Comparison of ENCODE assay signal across 8 cellular contexts in genomic region chr7:73623798-73624668, GRCh38.
A peak's percentile ranks its signal among the peaks of the same experiment; 100 is the strongest.
DNase-seq lines count a peak whose midpoint lies in the region; ATAC-seq and TF ChIP-seq lines count a peak whose summit lies in the region.

A gene with protein sequence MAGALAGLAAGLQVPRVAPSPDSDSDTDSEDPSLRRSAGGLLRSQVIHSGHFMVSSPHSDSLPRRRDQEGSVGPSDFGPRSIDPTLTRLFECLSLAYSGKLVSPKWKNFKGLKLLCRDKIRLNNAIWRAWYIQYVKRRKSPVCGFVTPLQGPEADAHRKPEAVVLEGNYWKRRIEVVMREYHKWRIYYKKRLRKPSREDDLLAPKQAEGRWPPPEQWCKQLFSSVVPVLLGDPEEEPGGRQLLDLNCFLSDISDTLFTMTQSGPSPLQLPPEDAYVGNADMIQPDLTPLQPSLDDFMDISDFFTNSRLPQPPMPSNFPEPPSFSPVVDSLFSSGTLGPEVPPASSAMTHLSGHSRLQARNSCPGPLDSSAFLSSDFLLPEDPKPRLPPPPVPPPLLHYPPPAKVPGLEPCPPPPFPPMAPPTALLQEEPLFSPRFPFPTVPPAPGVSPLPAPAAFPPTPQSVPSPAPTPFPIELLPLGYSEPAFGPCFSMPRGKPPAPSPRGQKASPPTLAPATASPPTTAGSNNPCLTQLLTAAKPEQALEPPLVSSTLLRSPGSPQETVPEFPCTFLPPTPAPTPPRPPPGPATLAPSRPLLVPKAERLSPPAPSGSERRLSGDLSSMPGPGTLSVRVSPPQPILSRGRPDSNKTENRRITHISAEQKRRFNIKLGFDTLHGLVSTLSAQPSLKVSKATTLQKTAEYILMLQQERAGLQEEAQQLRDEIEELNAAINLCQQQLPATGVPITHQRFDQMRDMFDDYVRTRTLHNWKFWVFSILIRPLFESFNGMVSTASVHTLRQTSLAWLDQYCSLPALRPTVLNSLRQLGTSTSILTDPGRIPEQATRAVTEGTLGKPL (minus strand): TSS chr7:73624522. CDS start chr7:73624492, 30 bp downstream.

- peak within 1 kb of the TSS; percentile 28 for H3K4me3 ChIP-seq in choroid plexus epithelial cell (ENCODE audit: low read depth, low read length)

- ATAC-seq in HG02938 (IDR thresholded peaks at IDR 0.05; ENCODE audit: unreplicated experiment), result no peak
- no peak for ATAC-seq in GM18498 (IDR thresholded peaks at IDR 0.05; ENCODE audit: unreplicated experiment)

- TF ChIP-seq CTCF in choroid plexus epithelial cell (conservative IDR thresholded peaks at IDR 0.05; ENCODE audit: low read depth, low read length), result no peak

- peak; percentile 61 for DNase-seq in DMS153 treated with DMSO at 0.1 percent for 48 hours (lab: John Stamatoyannopoulos, UW; ENCODE audit: unreplicated experiment)
- DNase-seq in NCI-H1694 (lab: John Stamatoyannopoulos, UW), result peak; percentile 61
- DNase-seq in activated CD4-positive, alpha-beta T cell treated with anti-CD3 and anti-CD28 coated beads for 48 hours, result peak; percentile 81
- DNase-seq in choroid plexus epithelial cell (ENCODE audit: low read depth), result peak; percentile 42
- peak; percentile 77 for DNase-seq in kidney tubule cell (ENCODE audit: low spot score)
- peak in 2 of 3 donors; percentile 53 to 61 for DNase-seq in stimulated activated CD4-positive, alpha-beta T cell treated with anti-CD3 and anti-CD28 coated beads, Interleukin-12 subunit alpha, Interleukin-12 subunit beta, amount 100 ng/mL, for 48 hours (ENCODE audit: low read depth in 2 of 3, low spot score in 1 of 3)
